Comparison of ENCODE assay signal across 11 cellular contexts in genomic region chr5:154487541-154487940, GRCh38. TPM values are rescaled to one million over a fixed set of nuclear protein-coding genes. Genes with fewer than 3 reads are reported as not detected.
DNase-seq lines count a peak whose midpoint lies in the region; ATAC-seq lines count a peak whose summit lies in the region.
"Had no signal": no experiment of that assay in that cellular context is flagged by ENCODE, and none has a peak within 500 bp of the region (broad histone marks: within the 10 kb centered on the region; RNA-seq: fewer than 3 reads in every experiment).

No MANE protein-coding gene starts in this region.

- H3K9ac ChIP-seq in trophoblast cell (ENCODE audit: low read length), result no peak overlapping the region

- H2AK5ac ChIP-seq in trophoblast cell (ENCODE audit: low read length), result no peak overlapping the region

- H2BK12ac ChIP-seq in trophoblast cell (ENCODE audit: low read length), result no peak overlapping the region

- H2BK5ac ChIP-seq in trophoblast cell (ENCODE audit: low read depth, low read length, poor library complexity), result peak overlapping the region; percentile 70

- no peaks in the 10 kb centered on the region for H3K27me3 ChIP-seq in trophoblast cell (ENCODE audit: insufficient read depth, low read length)
- peaks cover 84% of the 10 kb centered on the region for H3K27me3 ChIP-seq in HAP-1 (ENCODE audit: low read depth)

- H3K36me3 ChIP-seq in trophoblast cell (ENCODE audit: control insufficient read depth in 1 of 2, insufficient read depth in 2 of 2, low read length in 2 of 2), result no peaks in the 10 kb centered on the region
- H3K36me3 ChIP-seq in HAP-1 (replicated peaks), result no peaks in the 10 kb centered on the region
- H3K36me3 ChIP-seq: MG63 had no signal

- no peak overlapping the region for H2AFZ ChIP-seq in trophoblast cell (ENCODE audit: insufficient read depth, low read length, poor library complexity)

- H4K91ac ChIP-seq in trophoblast cell (ENCODE audit: low read depth, low read length), result no peak overlapping the region

- H3K9me3 ChIP-seq in trophoblast cell (ENCODE audit: insufficient read depth, low read depth, low read length) (no peaks in the 10 kb centered on the region), HAP-1 (no peaks in the 10 kb centered on the region)
- H3K9me3 ChIP-seq: MG63 had no signal

- no peak overlapping the region for H3K14ac ChIP-seq in trophoblast cell (ENCODE audit: low read length)

- no peak overlapping the region for H2BK120ac ChIP-seq in trophoblast cell (ENCODE audit: insufficient read depth, low read length, poor library complexity)

- H3K79me1 ChIP-seq in trophoblast cell (ENCODE audit: low read length), result peaks cover 45% of the 10 kb centered on the region

- H3K18ac ChIP-seq in trophoblast cell (ENCODE audit: low read length), result no peak overlapping the region

- DNase-seq in trophoblast cell (no peak), ecto neural progenitor cell (ENCODE audit: low spot score) (no peak), HAP-1 (ENCODE audit: low spot score in 2 of 2) (no peak), HuH-7 (ENCODE audit: low spot score) (no peak)
- DNase-seq: foreskin fibroblast, MG63, substantia nigra had no signal

- no peak overlapping the region for H4K12ac ChIP-seq in trophoblast cell (ENCODE audit: low read depth, low read length)

- WGBS in trophoblast cell (ENCODE audit: extremely low coverage, insufficient coverage, insufficient read length), result no CpG with 5 or more reads among the region's 2 CpGs

- ATAC-seq in GM18870 (IDR thresholded peaks at IDR 0.05; ENCODE audit: unreplicated experiment), result peak; percentile 99
- ATAC-seq in GM21423 (IDR thresholded peaks at IDR 0.05; ENCODE audit: unreplicated experiment), result peak; percentile 96
- ATAC-seq in HG03196 (IDR thresholded peaks at IDR 0.05; ENCODE audit: unreplicated experiment), result peak; percentile 98

- no peak overlapping the region for H3K4ac ChIP-seq in trophoblast cell (ENCODE audit: low read depth, low read length)

- peaks cover 19 to 28% of the 10 kb centered on the region in 2 experiments for H3K4me1 ChIP-seq in trophoblast cell (ENCODE audit: control insufficient read depth in 1 of 2, insufficient read depth in 2 of 2, low read length in 2 of 2)
- peaks cover 24% of the 10 kb centered on the region for H3K4me1 ChIP-seq in HAP-1

- in situ Hi-C loops in HAP-1 (cut with MboI; ENCODE audit: low sequenced_read_pairs), result no loop called here

- no peak overlapping the region for H3K23ac ChIP-seq in trophoblast cell (ENCODE audit: low read length)

- no peak overlapping the region for H3K4me2 ChIP-seq in trophoblast cell (ENCODE audit: low read length)

- H3K27ac ChIP-seq in trophoblast cell (ENCODE audit: low read depth, low read length), result peak overlapping the region; percentile 97

- H4K8ac ChIP-seq in trophoblast cell (ENCODE audit: low read depth, low read length), result no peak overlapping the region

- H3K4me3 ChIP-seq in trophoblast cell (ENCODE audit: low read depth, low read length), result no peak overlapping the region
- H3K4me3 ChIP-seq in HAP-1, result no peak overlapping the region
- H3K4me3 ChIP-seq: MG63 had no signal

- peaks cover 21% of the 10 kb centered on the region for H3K79me2 ChIP-seq in trophoblast cell (ENCODE audit: control insufficient read depth, insufficient read depth, low read length, poor library complexity)

RNA-seq across cellular contexts. Expression of gene HAND1, which starts 9.5 kb away (rescaled TPM):
- polyA plus RNA-seq in trophoblast cell (2013), result 1,543 and 1,644 TPM in 2 replicates
- polyA plus RNA-seq: neural cell had no signal

RNA-seq across cellular contexts. Expression of gene SAP30L, which starts 41.7 kb away (rescaled TPM):
- polyA plus RNA-seq in trophoblast cell (2013), result 74.2 and 79.0 TPM in 2 replicates
